In genomic region chr3:32568953-32569352, GRCh38 we compare ENCODE assay signal across 9 cellular contexts. TPM values are rescaled to one million over a fixed set of nuclear protein-coding genes. Genes with fewer than 3 reads are reported as not detected.
A peak's percentile ranks its signal among the peaks of the same experiment; 100 is the strongest.
DNase-seq lines count a peak whose midpoint lies in the region; ATAC-seq and TF ChIP-seq lines count a peak whose summit lies in the region.
"Had no signal": no experiment of that assay in that cellular context is flagged by ENCODE, and none has a peak within 500 bp of the region (broad histone marks: within the 10 kb centered on the region; RNA-seq: fewer than 3 reads in every experiment).

No MANE protein-coding gene starts in this region.

- H3K79me2 ChIP-seq in KMS-11 (ENCODE audit: insufficient read depth, low read depth): peaks cover 30% of the 10 kb centered on the region

- POLR2A ChIA-PET in naive thymus-derived CD4-positive, alpha-beta T cell (lab: Charles Lee): interaction anchor here (1.2 to 1.6 kb wide), 3 partner anchors 10 to 116 kb away, joined by 3 to 7 read pairs (median 4); partner anchors contain the start of gene CNOT10

- H3K9me3 ChIP-seq in BLaER1 (no peaks in the 10 kb centered on the region), breast epithelium (no peaks in the 10 kb centered on the region)
- H3K9me3 ChIP-seq in naive thymus-derived CD4-positive, alpha-beta T cell (ENCODE audit: control insufficient read depth in 2 of 3, low read length in 3 of 3): no peaks in the 10 kb centered on the region
- H3K9me3 ChIP-seq: adrenal gland had no signal

- TF ChIP-seq CTCF in KMS-11 (conservative IDR thresholded peaks at IDR 0.05; ENCODE audit: low read depth, low read length) (no peak), breast epithelium (IDR thresholded peaks at IDR 0.05) (no peak)

- H3K36me3 ChIP-seq in BLaER1 (peaks cover 27% of the 10 kb centered on the region), KMS-11 (ENCODE audit: insufficient read depth) (no peaks in the 10 kb centered on the region), breast epithelium (no peaks in the 10 kb centered on the region)
- H3K36me3 ChIP-seq in naive thymus-derived CD4-positive, alpha-beta T cell (ENCODE audit: control insufficient read depth in 2 of 3, insufficient read depth in 3 of 3, low read length in 3 of 3): peaks cover 0 to 4% (median 0%) of the 10 kb centered on the region in 3 experiments
- H3K36me3 ChIP-seq: adrenal gland had no signal

- ATAC-seq in naive thymus-derived CD4-positive, alpha-beta T cell: no peak
- no peak for ATAC-seq in sciatic nerve
- no peak for ATAC-seq in HG02973 (IDR thresholded peaks at IDR 0.05; ENCODE audit: unreplicated experiment)
- no peak for ATAC-seq in HG02642 (IDR thresholded peaks at IDR 0.05; ENCODE audit: poor library complexity, unreplicated experiment)

- intact Hi-C loops in breast epithelium (cut with DNase I; ENCODE audit: low total_unique reads): no loop called here
- intact Hi-C loops in naive thymus-derived CD4-positive, alpha-beta T cell (cut with micrococcal nuclease): loop anchor here in 1 of 2 donors (1.0 to 5.0 kb wide), 2 partner anchors 8 to 37 kb away; no protein-coding TSS in a partner anchor
- intact Hi-C loops in sciatic nerve (cut with DNase I): no loop called here

- H3K27ac Mint-ChIP-seq in naive thymus-derived CD4-positive, alpha-beta T cell: peak overlapping the region in 2 of 9 donors; percentile 31 to 81

- peak overlapping the region; percentile 84 to 96 (median 92) for H3K4me3 Mint-ChIP-seq in naive thymus-derived CD4-positive, alpha-beta T cell

- no peaks in the 10 kb centered on the region for H3K9me3 Mint-ChIP-seq in naive thymus-derived CD4-positive, alpha-beta T cell

- DNase-seq in breast epithelium (ENCODE audit: low spot score in 2 of 2) (no peak), sciatic nerve (ENCODE audit: low spot score) (no peak), retina (no peak)
- no peak for DNase-seq in naive thymus-derived CD4-positive, alpha-beta T cell
- DNase-seq: adrenal gland had no signal

- H3K4me1 ChIP-seq in BLaER1 (peaks cover 32% of the 10 kb centered on the region), KMS-11 (ENCODE audit: low read depth, poor library complexity, severe bottlenecking) (peaks cover 18% of the 10 kb centered on the region), breast epithelium (peaks cover 0 to 7% of the 10 kb centered on the region in 2 donors)
- peaks cover 8 to 17% of the 10 kb centered on the region in 2 donors for H3K4me1 ChIP-seq in naive thymus-derived CD4-positive, alpha-beta T cell (ENCODE audit: control insufficient read depth in 2 of 2, insufficient read depth in 2 of 2, low read length in 2 of 2)

- CTCF ChIA-PET in naive thymus-derived CD4-positive, alpha-beta T cell (lab: Charles Lee): interaction anchor here (0.7 to 1.2 kb wide), 3 partner anchors 115 to 1875 kb away, joined by 3 to 6 read pairs (median 4); no protein-coding TSS in a partner anchor

- no peak for TF ChIP-seq POLR2A in breast epithelium (IDR thresholded peaks at IDR 0.05)

- H3K4me1 Mint-ChIP-seq in naive thymus-derived CD4-positive, alpha-beta T cell: peaks cover 7 to 48% (median 37%) of the 10 kb centered on the region in 7 donors

- peak overlapping the region; percentile 98; the same call in 1 of the 2 replicates for H3K9ac ChIP-seq in BLaER1
- H3K9ac ChIP-seq in KMS-11: peak overlapping the region; percentile 90; the same call in 1 of the 2 replicates

- H4K20me1 ChIP-seq in BLaER1 (peaks cover 55% of the 10 kb centered on the region), KMS-11 (ENCODE audit: insufficient read depth) (no peaks in the 10 kb centered on the region)

- H3K27me3 Mint-ChIP-seq in naive thymus-derived CD4-positive, alpha-beta T cell: no peaks in the 10 kb centered on the region

- H3K4me3 ChIP-seq in BLaER1: peak overlapping the region; percentile 96
- H3K4me3 ChIP-seq in KMS-11 (IDR thresholded peaks at IDR 0.05; ENCODE audit: insufficient read depth, low read depth, low read length): no peak overlapping the region
- peak overlapping the region in 2 of 3 donors; percentile 84 to 87 for H3K4me3 ChIP-seq in breast epithelium
- peak overlapping the region; percentile 68 for H3K4me3 ChIP-seq in naive thymus-derived CD4-positive, alpha-beta T cell (ENCODE audit: low read length)

- H3K27ac ChIP-seq in BLaER1 (no peak overlapping the region), KMS-11 (no peak overlapping the region), breast epithelium (peak overlapping the region in 1 of 2 donors; percentile 89)
- H3K27ac ChIP-seq in naive thymus-derived CD4-positive, alpha-beta T cell (ENCODE audit: low read depth, low read length): no peak overlapping the region

- H2AFZ ChIP-seq in KMS-11 (ENCODE audit: low read depth): no peak overlapping the region

- peaks cover 0 to 13% (median 0%) of the 10 kb centered on the region in 5 donors for H3K36me3 Mint-ChIP-seq in naive thymus-derived CD4-positive, alpha-beta T cell

- H3K27me3 ChIP-seq in BLaER1 (no peaks in the 10 kb centered on the region), KMS-11 (ENCODE audit: insufficient read depth, low read depth) (no peaks in the 10 kb centered on the region), breast epithelium (no peaks in the 10 kb centered on the region)
- H3K27me3 ChIP-seq in naive thymus-derived CD4-positive, alpha-beta T cell (ENCODE audit: control insufficient read depth in 2 of 2, insufficient read depth in 2 of 2, low read length in 2 of 2): no peaks in the 10 kb centered on the region
- H3K27me3 ChIP-seq: adrenal gland had no signal

- H3K4me2 ChIP-seq in BLaER1: peak overlapping the region; percentile 89
- peak overlapping the region; percentile 92 for H3K4me2 ChIP-seq in KMS-11

RNA-seq across cellular contexts. Expression of gene DYNC1LI1, which starts 1.7 kb away (rescaled TPM):
- total RNA-seq in breast epithelium (10 to 100 TPM; 25.3 to 35.7 (median 31.8) TPM), sciatic nerve (30.4 TPM)
- total RNA-seq in naive thymus-derived CD4-positive, alpha-beta T cell: 10 to 100 TPM; 26.1 to 28.5 (median 27.5) TPM
- 10 to 100 TPM; 17.9 to 21.2 TPM for polyA plus RNA-seq in naive thymus-derived CD4-positive, alpha-beta T cell
